ENCODE assay signal across 18 cellular contexts in genomic region chr7:142434666-142435174, GRCh38.
DNase-seq lines count a peak whose midpoint lies in the region; ATAC-seq lines count a peak whose summit lies in the region.
"Had no signal": no experiment of that assay in that cellular context is flagged by ENCODE, and none has a peak within 500 bp of the region (broad histone marks: within the 10 kb centered on the region; RNA-seq: fewer than 3 reads in every experiment).

No MANE protein-coding gene starts in this region.

- H3K9me3 ChIP-seq in effector memory CD4-positive, alpha-beta T cell (ENCODE audit: control insufficient read depth, low read length) = no peaks in the 10 kb centered on the region

- DNase-seq in stimulated activated naive CD8-positive, alpha-beta T cell treated with anti-CD3 and anti-CD28 coated beads, Interleukin-15, Interleukin-2, amounts not matched to agents 100 U/mL and 50 U/mL, for 24 hours = no peak
- DNase-seq in T-cell (no peak), NCI-H510A (lab: John Stamatoyannopoulos, UW) (no peak), RKO (ENCODE audit: low spot score) (no peak)
- no peak for DNase-seq in effector memory CD4-positive, alpha-beta T cell
- DNase-seq in stimulated activated CD4-positive, alpha-beta T cell treated with anti-CD3 and anti-CD28 coated beads, Interleukin-2, amount 100 ng/mL, for 48 hours = no peak
- DNase-seq: activated CD4-positive, alpha-beta T cell treated with anti-CD3 and anti-CD28 coated beads for 48 hours; activated gamma-delta T cell treated with Interleukin-2 at 50 U/mL for 16 hours; foreskin fibroblast; NCI-H146; NCI-H226; posterior cingulate gyrus; SHP77 had no signal

- peak overlapping the region; percentile 32 for H3K4me3 ChIP-seq in effector memory CD4-positive, alpha-beta T cell (ENCODE audit: insufficient read depth, low read depth, low read length, poor library complexity, severe bottlenecking)
- H3K4me3 ChIP-seq: cardiac muscle cell, smooth muscle cell had no signal

- no peak overlapping the region for H3K27ac Mint-ChIP-seq in stimulated activated naive CD8-positive, alpha-beta T cell treated with anti-CD3 and anti-CD28 coated beads, Interleukin-15, Interleukin-2, amounts not matched to agents 100 ng/mL and 50 ng/mL, for 24 hours
- peak overlapping the region; percentile 84 to 87 for H3K27ac Mint-ChIP-seq in T-cell

- CTCF ChIA-PET in T-cell (lab: Charles Lee) = interaction anchor here in 1 of 2 donors (1.0 kb wide), 1 partner anchor 44 kb away, joined by 3 read pairs; no protein-coding TSS in a partner anchor

- H3K27me3 Mint-ChIP-seq in stimulated activated naive CD8-positive, alpha-beta T cell treated with anti-CD3 and anti-CD28 coated beads, Interleukin-15, Interleukin-2, amounts not matched to agents 100 ng/mL and 50 ng/mL, for 24 hours = no peaks in the 10 kb centered on the region
- H3K27me3 Mint-ChIP-seq in T-cell = peaks cover 0 to 1% of the 10 kb centered on the region in 2 donors

- no peaks in the 10 kb centered on the region for H3K36me3 Mint-ChIP-seq in stimulated activated naive CD8-positive, alpha-beta T cell treated with anti-CD3 and anti-CD28 coated beads, Interleukin-15, Interleukin-2, amounts not matched to agents 100 ng/mL and 50 ng/mL, for 24 hours (ENCODE audit: low read depth)
- H3K36me3 Mint-ChIP-seq in T-cell = no peaks in the 10 kb centered on the region

- no peak overlapping the region for H3K27ac ChIP-seq in effector memory CD4-positive, alpha-beta T cell (ENCODE audit: insufficient read depth, low read length, poor library complexity, severe bottlenecking)
- H3K27ac ChIP-seq: cardiac muscle cell had no signal

- H3K4me1 Mint-ChIP-seq in stimulated activated naive CD8-positive, alpha-beta T cell treated with anti-CD3 and anti-CD28 coated beads, Interleukin-15, Interleukin-2, amounts not matched to agents 100 ng/mL and 50 ng/mL, for 24 hours (ENCODE audit: low read depth) = peaks cover 41% of the 10 kb centered on the region
- H3K4me1 Mint-ChIP-seq in T-cell = peaks cover 36 to 50% (median 42%) of the 10 kb centered on the region in 3 donors

- POLR2A ChIA-PET in T-cell (lab: Charles Lee) = no interaction called here

- no peaks in the 10 kb centered on the region for H3K27me3 ChIP-seq in effector memory CD4-positive, alpha-beta T cell (replicated peaks; ENCODE audit: control insufficient read depth, insufficient read depth, low read length, poor library complexity, severe bottlenecking)
- H3K27me3 ChIP-seq: cardiac muscle cell had no signal

- no peaks in the 10 kb centered on the region for H3K9me3 Mint-ChIP-seq in stimulated activated naive CD8-positive, alpha-beta T cell treated with anti-CD3 and anti-CD28 coated beads, Interleukin-15, Interleukin-2, amounts not matched to agents 100 ng/mL and 50 ng/mL, for 24 hours
- no peaks in the 10 kb centered on the region for H3K9me3 Mint-ChIP-seq in T-cell

- no peak for ATAC-seq in stimulated activated naive CD8-positive, alpha-beta T cell treated with anti-CD3 and anti-CD28 coated beads, Interleukin-15, Interleukin-2, amounts not matched to agents 100 U/mL and 50 U/mL, for 24 hours
- peak in 1 of 4 experiments; percentile 47 for ATAC-seq in T-cell (replicated peaks in 1 of 4)
- ATAC-seq in GM21360 (IDR thresholded peaks at IDR 0.05; ENCODE audit: unreplicated experiment) = no peak
- ATAC-seq: left lobe of liver had no signal

- peaks cover 7% of the 10 kb centered on the region for H3K4me1 ChIP-seq in effector memory CD4-positive, alpha-beta T cell (ENCODE audit: control insufficient read depth, insufficient read depth, low read length, poor library complexity, severe bottlenecking)

- peak overlapping the region; percentile 69 for H3K4me3 Mint-ChIP-seq in stimulated activated naive CD8-positive, alpha-beta T cell treated with anti-CD3 and anti-CD28 coated beads, Interleukin-15, Interleukin-2, amounts not matched to agents 100 ng/mL and 50 ng/mL, for 24 hours
- H3K4me3 Mint-ChIP-seq in T-cell = peak overlapping the region; percentile 74 to 86 (median 74)

- no peaks in the 10 kb centered on the region for H3K36me3 ChIP-seq in effector memory CD4-positive, alpha-beta T cell (ENCODE audit: control insufficient read depth, insufficient read depth, low read length)
- H3K36me3 ChIP-seq: cardiac muscle cell had no signal
